In the genomic region with DNA sequence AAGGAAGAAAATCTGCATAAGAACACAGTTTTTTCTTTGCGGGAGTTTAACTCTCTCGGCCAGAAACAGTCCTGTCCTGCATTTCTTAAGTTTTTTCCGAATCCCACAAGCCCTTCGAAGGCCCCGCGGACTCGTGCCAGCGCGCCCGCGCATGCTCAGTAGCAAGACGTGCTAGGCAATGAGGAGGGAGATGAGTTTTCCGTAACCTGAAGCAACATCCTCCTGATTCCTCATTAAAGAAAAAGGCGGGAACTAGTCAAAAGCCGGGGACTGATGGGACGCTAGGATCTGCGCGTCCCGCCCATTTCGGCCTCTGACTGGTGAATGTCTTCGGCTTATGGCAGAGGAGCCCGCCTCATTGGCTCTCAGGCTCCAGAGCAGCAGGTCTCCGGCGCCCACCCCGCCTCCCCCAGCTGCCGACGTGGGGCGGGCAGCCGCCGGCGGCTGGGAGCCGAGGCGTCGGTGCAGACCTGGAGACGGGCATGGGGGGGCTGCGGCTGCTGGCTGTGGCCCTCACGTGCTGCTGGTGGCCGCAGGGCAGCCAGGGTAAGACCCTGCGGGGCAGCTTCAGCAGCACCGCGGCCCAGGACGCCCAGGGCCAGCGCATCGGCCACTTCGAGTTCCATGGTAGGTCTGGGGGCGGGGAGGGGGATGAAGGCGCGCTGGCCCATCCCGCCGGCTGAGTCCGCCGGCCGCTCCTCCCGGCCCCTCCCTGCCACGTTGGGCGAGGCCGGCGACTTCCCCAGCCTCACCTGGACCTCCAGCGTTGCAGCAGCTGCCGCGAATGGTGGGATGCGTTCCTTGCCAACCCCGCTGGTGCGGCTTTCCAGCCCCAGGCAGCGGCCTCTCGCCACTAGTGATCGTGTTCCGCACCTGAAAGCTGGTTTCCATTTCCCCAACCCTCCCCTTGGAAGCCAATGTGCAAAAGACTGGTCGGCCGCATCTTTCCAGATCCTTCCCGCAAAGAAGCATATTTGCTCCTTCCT, we compare ENCODE assay signal across 8 cellular contexts. TPM values are rescaled to one million over a fixed set of nuclear protein-coding genes. Genes with fewer than 3 reads are reported as not detected.
DNase-seq lines count a peak whose midpoint lies in the region; ATAC-seq, FAIRE-seq and TF ChIP-seq lines count a peak whose summit lies in the region.

GPR180 (plus strand) TSS at position 412 of the 986 bp plus-strand sequence; CDS start at position 483, 71 bp downstream.

- H3K27me3 Mint-ChIP-seq in WTC11 (ENCODE audit: low read depth): peaks cover 24% of the 10 kb centered on the region

- POLR2A ChIA-PET in WTC11 (lab: Charles Lee): interaction anchor here (1.4 to 1.9 kb wide), 2 partner anchors 52 to 60 kb away, joined by 3 to 11 read pairs; no protein-coding TSS in a partner anchor

- H3K36me3 Mint-ChIP-seq in WTC11: peaks cover 17% of the 10 kb centered on the region

- ATAC-seq in GM18907 (IDR thresholded peaks at IDR 0.05; ENCODE audit: unreplicated experiment): peak; percentile 100
- ATAC-seq in HG03139 (IDR thresholded peaks at IDR 0.05; ENCODE audit: unreplicated experiment): peak; percentile 100
- ATAC-seq in WTC11: peak; percentile 99

- H3K27ac ChIP-seq in caudate nucleus (ENCODE audit: low read depth, low read length): peak within 1 kb of the TSS; percentile 86
- H3K27ac ChIP-seq in small intestine (ENCODE audit: low read depth in 1 of 2, low read length in 1 of 2): peak within 1 kb of the TSS; percentile 70 to 91

- H3K4me1 Mint-ChIP-seq in WTC11: peaks cover 8% of the 10 kb centered on the region

- H3K27me3 ChIP-seq in small intestine (ENCODE audit: control insufficient read depth in 2 of 2, insufficient read depth in 2 of 2, low read length in 2 of 2): no peaks in the 10 kb centered on the region

- no peaks in the 10 kb centered on the region for H3K36me3 ChIP-seq in small intestine (ENCODE audit: control insufficient read depth in 2 of 2, insufficient read depth in 2 of 2, low read length in 2 of 2)

- TF ChIP-seq CTCF in WTC11 (IDR thresholded peaks at IDR 0.05): no peak

- peak within 1 kb of the TSS; percentile 64 to 85 for H3K4me3 ChIP-seq in small intestine (ENCODE audit: low read depth in 1 of 2, low read length in 2 of 2)

- CTCF ChIA-PET in WTC11 (lab: Charles Lee): interaction anchor here (1.0 to 1.6 kb wide), 2 partner anchors 16 to 19 kb away, joined by 4 to 6 read pairs; no protein-coding TSS in a partner anchor

- DNase-seq in AG08395 (ENCODE audit: low spot score): peak; percentile 99
- DNase-seq in NCI-H2196 treated with DMSO at 0.1 percent for 48 hours (lab: John Stamatoyannopoulos, UW; ENCODE audit: unreplicated experiment): peak; percentile 81
- peak; percentile 95 for DNase-seq in WTC11 (ENCODE audit: low spot score)
- DNase-seq in caudate nucleus (lab: John Stamatoyannopoulos, UW): peak; percentile 43 to 99 (median 94)
- peak; percentile 95 for DNase-seq in iPS-NIHi7 (ENCODE audit: extremely low spot score)
- peak; percentile 100 for DNase-seq in small intestine

- H3K4me3 Mint-ChIP-seq in WTC11: peak within 1 kb of the TSS; percentile 78

- FAIRE-seq in small intestine (lab: Jason Lieb, UNC): no peak

- WGBS in small intestine, 3 donors: 0 to 1% (median 0%) methylated on average over 57 to 71 of the region's 71 CpGs

- H3K9me3 ChIP-seq in small intestine (ENCODE audit: control insufficient read depth, low read depth): no peaks in the 10 kb centered on the region

- no peaks in the 10 kb centered on the region for H3K4me1 ChIP-seq in small intestine (ENCODE audit: control insufficient read depth in 2 of 2, insufficient read depth in 1 of 2, low read depth in 1 of 2, low read length in 1 of 2)

- peak within 1 kb of the TSS; percentile 45; the same call in 1 of the 2 replicates for H3K27ac Mint-ChIP-seq in WTC11

- peaks cover 6% of the 10 kb centered on the region for H3K9me3 Mint-ChIP-seq in WTC11

TF ChIP-seq in WTC11, 78 proteins besides CTCF, POLR2A, EP300 and RAD21 (continues in another document):
- TF ChIP-seq ZNF512 (CRISPR knock-in tag; IDR thresholded peaks at IDR 0.05; ENCODE audit: borderline replicate concordance) (no peak), CBFB (CRISPR knock-in tag; IDR thresholded peaks at IDR 0.05; ENCODE audit: low read depth) (0 out of 2 replicates have a peak, but pooled peaks have one; percentile 69), ZNF416 (CRISPR knock-in tag; IDR thresholded peaks at IDR 0.05) (0 out of 2 replicates have a peak, but pooled peaks have one; percentile 69), ATF1 (CRISPR knock-in tag; IDR thresholded peaks at IDR 0.05) (peak; percentile 76; the same call in 1 of the 2 replicates), ZNF232 (CRISPR knock-in tag; IDR thresholded peaks at IDR 0.05) (peak; percentile 94), NR3C1 (CRISPR knock-in tag; conservative IDR thresholded peaks at IDR 0.05; ENCODE audit: low read depth) (peak; percentile 92), JAZF1 (CRISPR knock-in tag; IDR thresholded peaks at IDR 0.05) (no peak), OVOL2 (CRISPR knock-in tag; IDR thresholded peaks at IDR 0.05; ENCODE audit: borderline replicate concordance) (no peak)
- TF ChIP-seq, protein P1, sequence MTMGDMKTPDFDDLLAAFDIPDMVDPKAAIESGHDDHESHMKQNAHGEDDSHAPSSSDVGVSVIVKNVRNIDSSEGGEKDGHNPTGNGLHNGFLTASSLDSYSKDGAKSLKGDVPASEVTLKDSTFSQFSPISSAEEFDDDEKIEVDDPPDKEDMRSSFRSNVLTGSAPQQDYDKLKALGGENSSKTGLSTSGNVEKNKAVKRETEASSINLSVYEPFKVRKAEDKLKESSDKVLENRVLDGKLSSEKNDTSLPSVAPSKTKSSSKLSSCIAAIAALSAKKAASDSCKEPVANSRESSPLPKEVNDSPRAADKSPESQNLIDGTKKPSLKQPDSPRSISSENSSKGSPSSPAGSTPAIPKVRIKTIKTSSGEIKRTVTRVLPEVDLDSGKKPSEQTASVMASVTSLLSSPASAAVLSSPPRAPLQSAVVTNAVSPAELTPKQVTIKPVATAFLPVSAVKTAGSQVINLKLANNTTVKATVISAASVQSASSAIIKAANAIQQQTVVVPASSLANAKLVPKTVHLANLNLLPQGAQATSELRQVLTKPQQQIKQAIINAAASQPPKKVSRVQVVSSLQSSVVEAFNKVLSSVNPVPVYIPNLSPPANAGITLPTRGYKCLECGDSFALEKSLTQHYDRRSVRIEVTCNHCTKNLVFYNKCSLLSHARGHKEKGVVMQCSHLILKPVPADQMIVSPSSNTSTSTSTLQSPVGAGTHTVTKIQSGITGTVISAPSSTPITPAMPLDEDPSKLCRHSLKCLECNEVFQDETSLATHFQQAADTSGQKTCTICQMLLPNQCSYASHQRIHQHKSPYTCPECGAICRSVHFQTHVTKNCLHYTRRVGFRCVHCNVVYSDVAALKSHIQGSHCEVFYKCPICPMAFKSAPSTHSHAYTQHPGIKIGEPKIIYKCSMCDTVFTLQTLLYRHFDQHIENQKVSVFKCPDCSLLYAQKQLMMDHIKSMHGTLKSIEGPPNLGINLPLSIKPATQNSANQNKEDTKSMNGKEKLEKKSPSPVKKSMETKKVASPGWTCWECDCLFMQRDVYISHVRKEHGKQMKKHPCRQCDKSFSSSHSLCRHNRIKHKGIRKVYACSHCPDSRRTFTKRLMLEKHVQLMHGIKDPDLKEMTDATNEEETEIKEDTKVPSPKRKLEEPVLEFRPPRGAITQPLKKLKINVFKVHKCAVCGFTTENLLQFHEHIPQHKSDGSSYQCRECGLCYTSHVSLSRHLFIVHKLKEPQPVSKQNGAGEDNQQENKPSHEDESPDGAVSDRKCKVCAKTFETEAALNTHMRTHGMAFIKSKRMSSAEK (CRISPR knock-in tag; IDR thresholded peaks at IDR 0.05; ENCODE audit: borderline replicate concordance): no peak
- TF ChIP-seq, protein P2, sequence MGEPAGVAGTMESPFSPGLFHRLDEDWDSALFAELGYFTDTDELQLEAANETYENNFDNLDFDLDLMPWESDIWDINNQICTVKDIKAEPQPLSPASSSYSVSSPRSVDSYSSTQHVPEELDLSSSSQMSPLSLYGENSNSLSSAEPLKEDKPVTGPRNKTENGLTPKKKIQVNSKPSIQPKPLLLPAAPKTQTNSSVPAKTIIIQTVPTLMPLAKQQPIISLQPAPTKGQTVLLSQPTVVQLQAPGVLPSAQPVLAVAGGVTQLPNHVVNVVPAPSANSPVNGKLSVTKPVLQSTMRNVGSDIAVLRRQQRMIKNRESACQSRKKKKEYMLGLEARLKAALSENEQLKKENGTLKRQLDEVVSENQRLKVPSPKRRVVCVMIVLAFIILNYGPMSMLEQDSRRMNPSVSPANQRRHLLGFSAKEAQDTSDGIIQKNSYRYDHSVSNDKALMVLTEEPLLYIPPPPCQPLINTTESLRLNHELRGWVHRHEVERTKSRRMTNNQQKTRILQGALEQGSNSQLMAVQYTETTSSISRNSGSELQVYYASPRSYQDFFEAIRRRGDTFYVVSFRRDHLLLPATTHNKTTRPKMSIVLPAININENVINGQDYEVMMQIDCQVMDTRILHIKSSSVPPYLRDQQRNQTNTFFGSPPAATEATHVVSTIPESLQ (CRISPR knock-in tag; IDR thresholded peaks at IDR 0.05): no peak
- TF ChIP-seq, protein P3, sequence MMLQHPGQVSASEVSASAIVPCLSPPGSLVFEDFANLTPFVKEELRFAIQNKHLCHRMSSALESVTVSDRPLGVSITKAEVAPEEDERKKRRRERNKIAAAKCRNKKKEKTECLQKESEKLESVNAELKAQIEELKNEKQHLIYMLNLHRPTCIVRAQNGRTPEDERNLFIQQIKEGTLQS (CRISPR knock-in tag; conservative IDR thresholded peaks at IDR 0.05): no peak
- TF ChIP-seq, protein P4, sequence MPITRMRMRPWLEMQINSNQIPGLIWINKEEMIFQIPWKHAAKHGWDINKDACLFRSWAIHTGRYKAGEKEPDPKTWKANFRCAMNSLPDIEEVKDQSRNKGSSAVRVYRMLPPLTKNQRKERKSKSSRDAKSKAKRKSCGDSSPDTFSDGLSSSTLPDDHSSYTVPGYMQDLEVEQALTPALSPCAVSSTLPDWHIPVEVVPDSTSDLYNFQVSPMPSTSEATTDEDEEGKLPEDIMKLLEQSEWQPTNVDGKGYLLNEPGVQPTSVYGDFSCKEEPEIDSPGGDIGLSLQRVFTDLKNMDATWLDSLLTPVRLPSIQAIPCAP (CRISPR knock-in tag; IDR thresholded peaks at IDR 0.05): peak; percentile 61; the same call in 1 of the 2 replicates

RNA-seq across cellular contexts. Expression of gene GPR180, which starts in this region (rescaled TPM):
- total RNA-seq in WTC11 (2021): 4.5 to 5.0 TPM (median 5.0 TPM) in 3 replicates
- 1 to 10 TPM in 1 of 3 donors, under 1 TPM in 2; 0.67 to 1.7 (median 0.81) TPM for polyA plus RNA-seq in small intestine

Comparison
In these comparisons a context has a peak if more than half of its experiments do, and no peak if none do; other contexts are left out.
1. Peak in every context shown above with its lines: DNase-seq, ATAC-seq, H3K4me3 ChIP-seq and H3K27ac ChIP-seq.